Comparison of ENCODE assay signal across 25 cellular contexts in genomic region chr6:128135325-128135724, GRCh38.
DNase-seq lines count a peak whose midpoint lies in the region; ATAC-seq, FAIRE-seq and TF ChIP-seq lines count a peak whose summit lies in the region.
"Had no signal": no experiment of that assay in that cellular context is flagged by ENCODE, and none has a peak within 500 bp of the region (broad histone marks: within the 10 kb centered on the region; RNA-seq: fewer than 3 reads in every experiment).

No MANE protein-coding gene starts in this region.

- H3K27ac Mint-ChIP-seq in activated T-cell treated with anti-CD3 and anti-CD28 coated beads, Interleukin-2, amount 50 U/mL, for 24 hours = no peak overlapping the region
- H3K27ac Mint-ChIP-seq: nephron, T-cell had no signal

- TF ChIP-seq EP300 in A549 (IDR thresholded peaks at IDR 0.05) = no peak
- no peak for TF ChIP-seq EP300 in GM12878 (IDR thresholded peaks at IDR 0.05; ENCODE audit: borderline replicate concordance in 1 of 2, control insufficient read depth in 1 of 2, low read depth in 2 of 2, low read length in 2 of 2)

- TF ChIP-seq RAD21 in A549 (conservative IDR thresholded peaks at IDR 0.05 in 1 of 2, IDR thresholded peaks at IDR 0.05 in 1 of 2) (no peak), GM12878 (IDR thresholded peaks at IDR 0.05; ENCODE audit: insufficient read depth, low read depth, low read length) (no peak)

- H3K79me2 ChIP-seq in GM12878 (ENCODE audit: control insufficient read depth, insufficient read depth, low read length) = no peaks in the 10 kb centered on the region

- no peaks in the 10 kb centered on the region for H3K27me3 Mint-ChIP-seq in activated T-cell treated with anti-CD3 and anti-CD28 coated beads, Interleukin-2, amount 50 U/mL, for 24 hours
- H3K27me3 Mint-ChIP-seq: T-cell had no signal

- POLR2A ChIA-PET in A549 (lab: Yijun Ruan, JAX) = no interaction called here
- POLR2A ChIA-PET in GM12878 (lab: Charles Lee) = no interaction called here

- H3K4me3 Mint-ChIP-seq in activated T-cell treated with anti-CD3 and anti-CD28 coated beads, Interleukin-2, amount 50 U/mL, for 24 hours = no peak overlapping the region
- H3K4me3 Mint-ChIP-seq: H9, nephron, T-cell had no signal

- peaks cover 2% of the 10 kb centered on the region for H3K9me3 Mint-ChIP-seq in activated T-cell treated with anti-CD3 and anti-CD28 coated beads, Interleukin-2, amount 50 U/mL, for 24 hours
- H3K9me3 Mint-ChIP-seq: H9, nephron had no signal

- no peak overlapping the region for H3K9ac ChIP-seq in GM12878 (ENCODE audit: control insufficient read depth, insufficient read depth, low read length)
- H3K9ac ChIP-seq: BLaER1 treated with 17β-estradiol and CSF1 and Interleukin-3, amounts not matched to agents 10 nM and 100 nM had no signal

- DNase-seq in A549 (ENCODE audit: low read depth in 1 of 2, low spot score in 1 of 2) (no peak), GM12878 (ENCODE audit: low read depth, low spot score) (no peak), mucosa of gallbladder (ENCODE audit: low spot score) (no peak)
- DNase-seq in stimulated activated CD4-positive, alpha-beta T cell treated with anti-CD3 and anti-CD28 coated beads, Interleukin-1b, Interleukin-23, amount 100 ng/mL, for 48 hours = no peak
- DNase-seq in activated T-cell treated with anti-CD3 and anti-CD28 coated beads, Interleukin-2, amount 50 U/mL, for 24 hours = no peak
- DNase-seq: activated CD4-positive, alpha-beta T cell treated with anti-CD3 and anti-CD28 coated beads, Interleukin-2, amount 50 U/mL, for 4 hours; activated T-cell treated with anti-CD3 and anti-CD28 coated beads for 4 hours; central memory CD4-positive, alpha-beta T cell; DMS153; H9; NCI-H1105 treated with DMSO at 0.1 percent for 48 hours; NCI-H69; OCI-M1; posterior cingulate gyrus; SIG-M5; stimulated activated CD4-positive, alpha-beta T cell treated with anti-CD3 and anti-CD28 coated beads, Interleukin-2, amount 100 ng/mL, for 24 hours; T-cell; upper lobe of right lung had no signal

- CTCF ChIA-PET in A549 (lab: Yijun Ruan, JAX) (interaction anchor here (0.6 kb wide), 1 partner anchor 182 kb away, joined by 3 read pairs; no protein-coding TSS in a partner anchor), GM12878 (lab: Yijun Ruan, JAX) (no interaction called here)

- no peaks in the 10 kb centered on the region for H4K20me1 ChIP-seq in GM12878 (ENCODE audit: control insufficient read depth, insufficient read depth)
- H4K20me1 ChIP-seq: BLaER1 treated with 17β-estradiol and CSF1 and Interleukin-3, amounts not matched to agents 10 nM and 100 nM had no signal

- no peak overlapping the region for H2AFZ ChIP-seq in GM12878 (ENCODE audit: control insufficient read depth, low read depth, low read length)

- H3K4me1 ChIP-seq in A549 = peaks cover 25% of the 10 kb centered on the region
- H3K4me1 ChIP-seq in GM12878 (ENCODE audit: control insufficient read depth, insufficient read depth, low read length) = no peaks in the 10 kb centered on the region
- H3K4me1 ChIP-seq: BLaER1 treated with 17β-estradiol and CSF1 and Interleukin-3, amounts not matched to agents 10 nM and 100 nM; upper lobe of right lung had no signal

- no peak for FAIRE-seq in A549 (lab: Jason Lieb, UNC)
- no peak for FAIRE-seq in GM12878 (lab: Jason Lieb, UNC)

- TF ChIP-seq POLR2A in A549 (IDR thresholded peaks at IDR 0.05; ENCODE audit: low read length) (no peak), GM12878 (IDR thresholded peaks at IDR 0.05; ENCODE audit: low read depth, low read length) (no peak)

- RAD21 ChIA-PET in GM12878 (lab: Charles Lee; ENCODE audit: unreplicated experiment) = no interaction called here

- intact Hi-C loops in GM12878 (cut with micrococcal nuclease; ENCODE audit: unreplicated experiment) = no loop called here

- no peaks in the 10 kb centered on the region for H3K36me3 Mint-ChIP-seq in activated T-cell treated with anti-CD3 and anti-CD28 coated beads, Interleukin-2, amount 50 U/mL, for 24 hours (ENCODE audit: low read depth)
- H3K36me3 Mint-ChIP-seq: T-cell had no signal

- H3K4me2 ChIP-seq in A549 (0 out of 3 replicates have a peak overlapping the region, but pooled peaks have one; percentile 36), GM12878 (ENCODE audit: control insufficient read depth, insufficient read depth) (no peak overlapping the region)
- H3K4me2 ChIP-seq: BLaER1 treated with 17β-estradiol and CSF1 and Interleukin-3, amounts not matched to agents 10 nM and 100 nM had no signal

- in situ Hi-C loops in GM12878 (cut with MboI) = no loop called here

- TF ChIP-seq CTCF in A549 (IDR thresholded peaks at IDR 0.05) = no peak
- TF ChIP-seq CTCF in GM12878 (IDR thresholded peaks at IDR 0.05 in 2 of 3, conservative IDR thresholded peaks at IDR 0.05 in 1 of 3; ENCODE audit: control insufficient read depth in 2 of 3, extremely low read depth in 1 of 3, insufficient read depth in 1 of 3, low read depth in 3 of 3, low read length in 3 of 3) = no peak

- SMC1A ChIA-PET in GM12878 (lab: Charles Lee; ENCODE audit: uncharacterized antibody, unreplicated experiment) = no interaction called here

- BruUV-seq in GM12878 (replicated peaks; lab: Mats Ljungman, UMichigan) = no TSS peak

- H3K9me3 ChIP-seq in A549 (no peaks in the 10 kb centered on the region), GM12878 (replicated peaks; ENCODE audit: control insufficient read depth, insufficient read depth, low read length) (no peaks in the 10 kb centered on the region)
- H3K9me3 ChIP-seq: BLaER1 treated with 17β-estradiol and CSF1 and Interleukin-3, amounts not matched to agents 10 nM and 100 nM; upper lobe of right lung had no signal

- no peaks in the 10 kb centered on the region for H3K27me3 ChIP-seq in GM12878 (replicated peaks in 1 of 2; ENCODE audit: control insufficient read depth in 2 of 2, insufficient read depth in 2 of 2, low read length in 1 of 2)
- H3K27me3 ChIP-seq: BLaER1 treated with 17β-estradiol and CSF1 and Interleukin-3, amounts not matched to agents 10 nM and 100 nM; upper lobe of right lung had no signal

- ATAC-seq in A549 = no peak
- peak; percentile 83 for ATAC-seq in GM18868 (IDR thresholded peaks at IDR 0.05; ENCODE audit: unreplicated experiment)
- peak; percentile 72 for ATAC-seq in HG02798 (IDR thresholded peaks at IDR 0.05; ENCODE audit: poor library complexity, unreplicated experiment)
- peak; percentile 83 for ATAC-seq in GM12878
- no peak for ATAC-seq in HG03469 (IDR thresholded peaks at IDR 0.05; ENCODE audit: unreplicated experiment)
- ATAC-seq: esophagus mucosa, T-cell had no signal

- H3K4me1 Mint-ChIP-seq in activated T-cell treated with anti-CD3 and anti-CD28 coated beads, Interleukin-2, amount 50 U/mL, for 24 hours (ENCODE audit: low read depth) = peaks cover 4% of the 10 kb centered on the region

- H3K4me3 ChIP-seq in A549 = no peak overlapping the region
- no peak overlapping the region for H3K4me3 ChIP-seq in GM12878
- H3K4me3 ChIP-seq: BLaER1 treated with 17β-estradiol and CSF1 and Interleukin-3, amounts not matched to agents 10 nM and 100 nM; upper lobe of right lung had no signal

- no peaks in the 10 kb centered on the region for H3K36me3 ChIP-seq in GM12878 (ENCODE audit: control insufficient read depth in 2 of 2, insufficient read depth in 2 of 2, low read length in 1 of 2)
- H3K36me3 ChIP-seq: BLaER1 treated with 17β-estradiol and CSF1 and Interleukin-3, amounts not matched to agents 10 nM and 100 nM; upper lobe of right lung had no signal

- H3K27ac ChIP-seq in A549 (peak overlapping the region in 1 of 2 experiments; percentile 42; a peak in 1 of 6 replicates), GM12878 (ENCODE audit: control insufficient read depth, insufficient read depth) (no peak overlapping the region)
- H3K27ac ChIP-seq: BLaER1 treated with 17β-estradiol and CSF1 and Interleukin-3, amounts not matched to agents 10 nM and 100 nM; upper lobe of right lung; VCaP had no signal

TF ChIP-seq in A549, 52 proteins besides CTCF, POLR2A, EP300 and RAD21 (continues in another document):
- TF ChIP-seq NFE2L2 (conservative IDR thresholded peaks at IDR 0.05; ENCODE audit: low read length) (no peak), RCOR1 (IDR thresholded peaks at IDR 0.05; ENCODE audit: low read depth, low read length) (no peak), BCL3 (IDR thresholded peaks at IDR 0.05) (no peak), E2F6 (IDR thresholded peaks at IDR 0.05; ENCODE audit: borderline replicate concordance, low read depth) (no peak)

TF ChIP-seq in GM12878, 131 proteins besides CTCF, POLR2A, EP300 and RAD21 (continues in another document):
- TF ChIP-seq IKZF2 (IDR thresholded peaks at IDR 0.05) (no peak), MYB (IDR thresholded peaks at IDR 0.05; ENCODE audit: borderline replicate concordance, low read depth, low read length) (no peak), ATF2 (IDR thresholded peaks at IDR 0.05; ENCODE audit: low read length) (no peak), ESRRA (IDR thresholded peaks at IDR 0.05; ENCODE audit: low read length) (no peak), ZZZ3 (IDR thresholded peaks at IDR 0.05; ENCODE audit: control insufficient read depth, insufficient read length, low read depth) (no peak), RB1 (IDR thresholded peaks at IDR 0.05; ENCODE audit: borderline replicate concordance) (no peak), EGR1 (IDR thresholded peaks at IDR 0.05; ENCODE audit: borderline replicate concordance in 1 of 2, low read depth in 2 of 2, low read length in 2 of 2) (no peak), WRNIP1 (IDR thresholded peaks at IDR 0.05; ENCODE audit: borderline replicate concordance, low read depth, low read length) (no peak)

Comparison
In these comparisons a context has a peak if more than half of its experiments do, and no peak if none do; other contexts are left out.
1. ATAC-seq: peak in GM18868 (single experiment), HG02798 (single experiment) and GM12878 (single experiment); none in A549 (0 of 2) and HG03469 (single experiment).